15 cellular contexts compared by ENCODE assay signal in genomic region chr4:71230258-71230594, GRCh38.
DNase-seq lines count a peak whose midpoint lies in the region; ATAC-seq and TF ChIP-seq lines count a peak whose summit lies in the region.
"Had no signal": no experiment of that assay in that cellular context is flagged by ENCODE, and none has a peak within 500 bp of the region (broad histone marks: within the 10 kb centered on the region; RNA-seq: fewer than 3 reads in every experiment).

No MANE protein-coding gene starts in this region.

- H3K4me1 Mint-ChIP-seq in activated CD4-positive, alpha-beta T cell treated with anti-CD3 and anti-CD28 coated beads, Interleukin-2, amount 10 ng/mL, durations not matched to agents 7 days and 5 days = no peaks in the 10 kb centered on the region
- no peaks in the 10 kb centered on the region for H3K4me1 Mint-ChIP-seq in T-helper 2 cell treated with Interferon-gamma antibody and Interleukin-4, amounts not matched to agents 5 μg/mL and 100 μg/mL, for 36 hours (ENCODE audit: low read depth)
- H3K4me1 Mint-ChIP-seq: activated CD4-positive, alpha-beta T cell treated with anti-CD3 and anti-CD28 coated beads, Interleukin-2, amount 10 ng/mL, durations not matched to agents 24 days and 14 days had no signal

- no peaks in the 10 kb centered on the region for H3K9me2 ChIP-seq in hepatocyte (replicated peaks; ENCODE audit: insufficient read depth)

- H3K36me3 Mint-ChIP-seq in activated CD4-positive, alpha-beta T cell treated with anti-CD3 and anti-CD28 coated beads, Interleukin-2, amount 10 ng/mL, durations not matched to agents 7 days and 5 days (ENCODE audit: low read depth) = no peaks in the 10 kb centered on the region
- H3K36me3 Mint-ChIP-seq in T-helper 2 cell treated with Interferon-gamma antibody and Interleukin-4, amounts not matched to agents 5 μg/mL and 100 μg/mL, for 36 hours (ENCODE audit: low read depth) = no peaks in the 10 kb centered on the region

- H3K4me3 ChIP-seq in hepatocyte (no peak overlapping the region), skeletal muscle tissue (ENCODE audit: low read length in 3 of 3) (peak overlapping the region in 1 of 3 donors; percentile 54)
- H3K4me3 ChIP-seq: PC-9 had no signal

- H3K27me3 ChIP-seq in hepatocyte = no peaks in the 10 kb centered on the region
- H3K27me3 ChIP-seq in skeletal muscle tissue (ENCODE audit: control insufficient read depth in 3 of 3, insufficient read depth in 3 of 3, low read length in 3 of 3) = no peaks in the 10 kb centered on the region
- H3K27me3 ChIP-seq: tibial nerve had no signal

- no peak overlapping the region for H2AFZ ChIP-seq in hepatocyte
- H2AFZ ChIP-seq: PC-9 had no signal

- H3K36me3 ChIP-seq in hepatocyte (replicated peaks; ENCODE audit: insufficient read depth, low read depth) (no peaks in the 10 kb centered on the region), skeletal muscle tissue (ENCODE audit: control insufficient read depth in 3 of 3, insufficient read depth in 3 of 3, low read length in 3 of 3) (no peaks in the 10 kb centered on the region)
- H3K36me3 ChIP-seq: tibial nerve had no signal

- peaks cover 24% of the 10 kb centered on the region for H3K4me1 ChIP-seq in hepatocyte (ENCODE audit: insufficient read depth)
- H3K4me1 ChIP-seq in skeletal muscle tissue (ENCODE audit: control insufficient read depth in 3 of 3, insufficient read depth in 3 of 3, low read length in 3 of 3) = peaks cover 24 to 36% (median 25%) of the 10 kb centered on the region in 3 donors

- POLR2A ChIA-PET in activated CD4-positive, alpha-beta T cell treated with anti-CD3 and anti-CD28 coated beads, Interleukin-2, amount 10 ng/mL, durations not matched to agents 7 days and 5 days (lab: Charles Lee) = no interaction called here

- H3K9me3 Mint-ChIP-seq in activated CD4-positive, alpha-beta T cell treated with anti-CD3 and anti-CD28 coated beads, Interleukin-2, amount 10 ng/mL, durations not matched to agents 7 days and 5 days = no peaks in the 10 kb centered on the region
- no peaks in the 10 kb centered on the region for H3K9me3 Mint-ChIP-seq in T-helper 2 cell treated with Interferon-gamma antibody and Interleukin-4, amounts not matched to agents 5 μg/mL and 100 μg/mL, for 36 hours
- H3K9me3 Mint-ChIP-seq: activated CD4-positive, alpha-beta T cell treated with anti-CD3 and anti-CD28 coated beads, Interleukin-2, amount 10 ng/mL, durations not matched to agents 24 days and 14 days; activated T-helper 1 cell treated with anti-CD3 and anti-CD28 coated beads, Interleukin-12 subunit alpha, Interleukin-12 subunit beta, Interleukin-2, Interleukin-4 antibody, amounts not matched to agents 30 ng/mL and 10 ng/mL and 1 ng/mL, durations not matched to agents 14 hours and 24 hours and 36 hours; dendritic cell treated with granulocyte-macrophage colony-stimulating factor and Interleukin-4, amounts not matched to agents 40 ng/mL and 50 ng/mL, for 4 days had no signal

- no peaks in the 10 kb centered on the region for H4K20me1 ChIP-seq in hepatocyte (ENCODE audit: insufficient read depth, poor library complexity, severe bottlenecking)

- H3K27ac ChIP-seq in hepatocyte (no peak overlapping the region), skeletal muscle tissue (ENCODE audit: low read depth, low read length) (peak overlapping the region; percentile 83)
- H3K27ac ChIP-seq: PC-9 had no signal

- TF ChIP-seq CTCF in hepatocyte (IDR thresholded peaks at IDR 0.05; ENCODE audit: poor library complexity) = no peak

- peak; percentile 23 for DNase-seq in EL
- peak; percentile 35 to 45 for DNase-seq in SHP77 (lab: John Stamatoyannopoulos, UW)
- DNase-seq in hepatocyte (ENCODE audit: low spot score) = no peak
- DNase-seq in activated CD4-positive, alpha-beta T cell treated with anti-CD3 and anti-CD28 coated beads, Interleukin-2, amount 10 ng/mL, durations not matched to agents 7 days and 5 days = no peak
- no peak for DNase-seq in central memory CD4-positive, alpha-beta T cell
- no peak for DNase-seq in T-helper 2 cell treated with Interferon-gamma antibody and Interleukin-4, amounts not matched to agents 5 μg/mL and 100 μg/mL, for 36 hours (ENCODE audit: low spot score)
- DNase-seq: activated CD4-positive, alpha-beta T cell treated with anti-CD3 and anti-CD28 coated beads, Interleukin-2, amount 10 ng/mL, durations not matched to agents 24 days and 14 days; NCI-H1048; T-helper 17 cell had no signal

- peak overlapping the region; percentile 56 for H3K4me2 ChIP-seq in hepatocyte
- H3K4me2 ChIP-seq: PC-9 had no signal

- H3K4me3 Mint-ChIP-seq in activated CD4-positive, alpha-beta T cell treated with anti-CD3 and anti-CD28 coated beads, Interleukin-2, amount 10 ng/mL, durations not matched to agents 7 days and 5 days = no peak overlapping the region
- H3K4me3 Mint-ChIP-seq in T-helper 2 cell treated with Interferon-gamma antibody and Interleukin-4, amounts not matched to agents 5 μg/mL and 100 μg/mL, for 36 hours = no peak overlapping the region
- H3K4me3 Mint-ChIP-seq: activated CD4-positive, alpha-beta T cell treated with anti-CD3 and anti-CD28 coated beads, Interleukin-2, amount 10 ng/mL, durations not matched to agents 24 days and 14 days; activated T-helper 1 cell treated with anti-CD3 and anti-CD28 coated beads, Interleukin-12 subunit alpha, Interleukin-12 subunit beta, Interleukin-2, Interleukin-4 antibody, amounts not matched to agents 30 ng/mL and 10 ng/mL and 1 ng/mL, durations not matched to agents 14 hours and 24 hours and 36 hours; dendritic cell treated with granulocyte-macrophage colony-stimulating factor and Interleukin-4, amounts not matched to agents 40 ng/mL and 50 ng/mL, for 4 days had no signal

- ATAC-seq in GM19324 (IDR thresholded peaks at IDR 0.05; ENCODE audit: low FRiP score, unreplicated experiment) = no peak
- ATAC-seq: T-helper 17 cell had no signal

- H3K9ac ChIP-seq in skeletal muscle tissue (ENCODE audit: low read depth in 1 of 3, low read length in 3 of 3) = peak overlapping the region in 1 of 3 donors; percentile 77

- 31% methylated on average over 3 of the region's 3 CpGs for WGBS in hepatocyte (ENCODE audit: low lambda C conversion rate, missing lambda C conversion rate)

- H3K9me3 ChIP-seq in hepatocyte (ENCODE audit: low read depth) (no peaks in the 10 kb centered on the region), skeletal muscle tissue (ENCODE audit: control insufficient read depth in 3 of 3, low read length in 3 of 3) (no peaks in the 10 kb centered on the region)
- H3K9me3 ChIP-seq: tibial nerve had no signal

- CTCF ChIA-PET in activated CD4-positive, alpha-beta T cell treated with anti-CD3 and anti-CD28 coated beads, Interleukin-2, amount 10 ng/mL, durations not matched to agents 7 days and 5 days (lab: Charles Lee) = interaction anchor here (0.9 to 1.0 kb wide), 2 partner anchors 41 to 47 kb away, joined by 3 to 4 read pairs; no protein-coding TSS in a partner anchor

- no peak overlapping the region for H3K27ac Mint-ChIP-seq in activated CD4-positive, alpha-beta T cell treated with anti-CD3 and anti-CD28 coated beads, Interleukin-2, amount 10 ng/mL, durations not matched to agents 7 days and 5 days
- H3K27ac Mint-ChIP-seq in T-helper 2 cell treated with Interferon-gamma antibody and Interleukin-4, amounts not matched to agents 5 μg/mL and 100 μg/mL, for 36 hours = no peak overlapping the region
- H3K27ac Mint-ChIP-seq: activated CD4-positive, alpha-beta T cell treated with anti-CD3 and anti-CD28 coated beads, Interleukin-2, amount 10 ng/mL, durations not matched to agents 24 days and 14 days; activated T-helper 1 cell treated with anti-CD3 and anti-CD28 coated beads, Interleukin-12 subunit alpha, Interleukin-12 subunit beta, Interleukin-2, Interleukin-4 antibody, amounts not matched to agents 30 ng/mL and 10 ng/mL and 1 ng/mL, durations not matched to agents 14 hours and 24 hours and 36 hours; dendritic cell treated with granulocyte-macrophage colony-stimulating factor and Interleukin-4, amounts not matched to agents 40 ng/mL and 50 ng/mL, for 4 days; T-helper 17 cell had no signal

- peaks cover 12% of the 10 kb centered on the region for H3K27me3 Mint-ChIP-seq in activated CD4-positive, alpha-beta T cell treated with anti-CD3 and anti-CD28 coated beads, Interleukin-2, amount 10 ng/mL, durations not matched to agents 7 days and 5 days
- H3K27me3 Mint-ChIP-seq in T-helper 2 cell treated with Interferon-gamma antibody and Interleukin-4, amounts not matched to agents 5 μg/mL and 100 μg/mL, for 36 hours (ENCODE audit: low read depth) = peaks cover 15% of the 10 kb centered on the region

- no peaks in the 10 kb centered on the region for H3K79me2 ChIP-seq in hepatocyte

Comparison
In these comparisons a context has a peak if more than half of its experiments do, and no peak if none do; other contexts are left out.
1. DNase-seq: peak in EL (single experiment) and SHP77 (2 of 2); none in hepatocyte (single experiment), activated CD4-positive, alpha-beta T cell treated with anti-CD3 and anti-CD28 coated beads, Interleukin-2, amount 10 ng/mL, durations not matched to agents 7 days and 5 days (single experiment), central memory CD4-positive, alpha-beta T cell (single experiment) and T-helper 2 cell treated with Interferon-gamma antibody and Interleukin-4, amounts not matched to agents 5 μg/mL and 100 μg/mL, for 36 hours (single experiment).